Comparison of ENCODE assay signal across 8 cellular contexts in genomic region chr1:201739492-201740085, GRCh38.
A peak's percentile ranks its signal among the peaks of the same experiment; 100 is the strongest.
DNase-seq lines count a peak whose midpoint lies in the region; ATAC-seq and TF ChIP-seq lines count a peak whose summit lies in the region.

No MANE protein-coding gene starts in this region.

- H3K4me3 ChIP-seq in duodenal mucosa (ENCODE audit: low read depth in 1 of 2, low read length in 2 of 2) = peak overlapping the region; percentile 80 to 83
- peak overlapping the region; percentile 39 for H3K4me3 ChIP-seq in lung

- no peak for TF ChIP-seq CTCF in lung (IDR thresholded peaks at IDR 0.05; ENCODE audit: control extremely low read depth, extremely low read depth)

- H3K27ac ChIP-seq in duodenal mucosa (ENCODE audit: low read depth, low read length) (peak overlapping the region; percentile 74), lung (ENCODE audit: low read depth in 1 of 2, low read length in 1 of 2) (peak overlapping the region; percentile 6 to 90)

- H3K9ac ChIP-seq in duodenal mucosa (ENCODE audit: low read depth in 1 of 2, low read length in 2 of 2) = peak overlapping the region; percentile 63 to 71

- peaks cover 22 to 24% of the 10 kb centered on the region in 2 donors for H3K4me1 ChIP-seq in duodenal mucosa (ENCODE audit: control insufficient read depth in 1 of 2, insufficient read depth in 2 of 2, low read length in 2 of 2)
- peaks cover 2 to 39% of the 10 kb centered on the region in 2 donors for H3K4me1 ChIP-seq in lung (ENCODE audit: control insufficient read depth in 2 of 2, insufficient read depth in 2 of 2, low read length in 2 of 2)

- H3K9me3 ChIP-seq in duodenal mucosa (ENCODE audit: control insufficient read depth in 1 of 2, low read length in 2 of 2) = no peaks in the 10 kb centered on the region
- no peaks in the 10 kb centered on the region for H3K9me3 ChIP-seq in lung (ENCODE audit: control insufficient read depth in 2 of 2, insufficient read depth in 1 of 2, low read length in 1 of 2)

- H3K27me3 ChIP-seq in duodenal mucosa (ENCODE audit: control insufficient read depth in 1 of 2, insufficient read depth in 2 of 2, low read length in 2 of 2) (no peaks in the 10 kb centered on the region), lung (ENCODE audit: control insufficient read depth, insufficient read depth) (no peaks in the 10 kb centered on the region)

- 13 to 23% methylated on average over 31 to 38 of the region's 38 CpGs for WGBS in lung, 2 donors

- DNase-seq in D341Med (ENCODE audit: low spot score) = peak; percentile 54
- peak; percentile 86 for DNase-seq in NCI-H1048 (lab: John Stamatoyannopoulos, UW)
- DNase-seq in activated CD4-positive, alpha-beta T cell treated with anti-CD3 and anti-CD28 coated beads, Interleukin-2, amount 50 U/mL, for 48 hours = peak; percentile 48 to 60
- DNase-seq in lung (ENCODE audit: low spot score) = peak; percentile 53
- peak; percentile 17 to 43 (median 18) for DNase-seq in stimulated activated CD4-positive, alpha-beta T cell treated with anti-CD3 and anti-CD28 coated beads, TNF-alpha, amount 100 ng/mL, for 1 hour (ENCODE audit: low read depth in 3 of 3, low spot score in 1 of 3)
- DNase-seq in NCI-H2196 (lab: John Stamatoyannopoulos, UW; ENCODE audit: unreplicated experiment) = no peak

- H3K36me3 ChIP-seq in duodenal mucosa (ENCODE audit: control insufficient read depth in 1 of 2, insufficient read depth in 2 of 2, low read length in 2 of 2) (no peaks in the 10 kb centered on the region), lung (ENCODE audit: control insufficient read depth in 2 of 2, insufficient read depth in 2 of 2, low read length in 2 of 2) (no peaks in the 10 kb centered on the region)

- ATAC-seq in lung (ENCODE audit: insufficient read depth, low FRiP score) (peak; percentile 82), GM21367 (IDR thresholded peaks at IDR 0.05; ENCODE audit: unreplicated experiment) (no peak)
